In the genomic region with DNA sequence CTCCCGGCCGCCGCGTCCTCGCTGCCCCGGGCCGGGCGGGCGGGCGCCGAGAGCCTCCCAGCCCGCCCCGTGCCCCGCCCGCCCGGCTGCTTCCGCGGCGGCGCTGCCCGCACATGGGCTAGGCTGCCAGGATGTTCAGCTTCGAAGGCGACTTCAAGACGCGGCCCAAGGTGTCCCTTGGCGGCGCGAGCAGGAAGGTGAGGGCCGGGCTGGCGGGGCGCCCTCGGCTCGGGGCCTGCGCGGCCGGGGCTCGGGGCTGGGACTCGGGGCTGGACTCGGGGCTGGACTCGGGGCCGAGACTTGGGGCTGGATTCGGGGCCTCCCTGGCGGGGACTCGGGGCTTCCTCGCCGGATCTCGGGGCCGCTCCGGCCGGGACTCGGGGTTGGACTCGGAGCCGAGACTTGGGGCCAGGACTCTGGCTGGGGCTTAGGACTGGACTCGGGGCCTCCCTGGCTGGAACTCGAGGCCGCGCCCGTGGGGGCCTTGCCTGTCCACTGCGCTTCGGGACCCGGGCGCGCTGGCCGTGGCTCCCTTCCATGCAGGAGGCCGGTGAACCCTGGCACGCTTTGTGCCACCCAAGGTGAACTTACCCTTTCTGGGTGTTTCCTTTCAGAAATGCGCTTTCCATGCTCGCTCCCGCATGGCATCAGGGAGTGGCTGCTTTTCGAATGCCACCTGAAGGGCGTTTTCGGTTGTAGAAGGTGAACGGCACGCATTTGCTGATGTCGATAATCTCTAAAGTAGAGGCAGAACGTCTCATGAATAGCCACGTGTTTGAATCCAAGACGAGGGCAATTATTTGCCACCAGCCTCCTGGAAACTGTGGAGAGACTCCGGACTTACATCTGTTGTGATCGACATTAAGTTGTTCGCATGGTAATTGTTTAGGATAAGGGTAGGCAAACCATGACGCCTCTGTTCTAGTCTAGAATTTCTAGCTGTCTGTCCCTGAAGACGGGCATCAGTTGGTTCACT, we compare ENCODE assay signal across 8 cellular contexts. TPM values are rescaled to one million over a fixed set of nuclear protein-coding genes. Genes with fewer than 3 reads are reported as not detected.
DNase-seq lines count a peak whose midpoint lies in the region; ATAC-seq and TF ChIP-seq lines count a peak whose summit lies in the region.

No MANE protein-coding gene starts in this region.

- intact Hi-C loops in ovary (cut with DNase I): no loop called here

- no peaks in the 10 kb centered on the region for H3K9me2 ChIP-seq in GM23248 (ENCODE audit: insufficient read depth)

- H4K20me1 ChIP-seq in GM23248 (ENCODE audit: insufficient read depth): peaks cover 22% of the 10 kb centered on the region

- H3K4me3 ChIP-seq in GM23248 (peak overlapping the region; percentile 98), ovary (peak overlapping the region; percentile 64), upper lobe of left lung (peak overlapping the region; percentile 51 to 92 (median 68))

- H3K79me2 ChIP-seq in GM23248 (ENCODE audit: insufficient read depth): peaks cover 53% of the 10 kb centered on the region

- H3K4me2 ChIP-seq in GM23248 (ENCODE audit: unreplicated experiment): peak overlapping the region; percentile 89

- TF ChIP-seq POLR2A in ovary (IDR thresholded peaks at IDR 0.05): no peak
- no peak for TF ChIP-seq POLR2A in upper lobe of left lung (IDR thresholded peaks at IDR 0.05)

- H2AFZ ChIP-seq in GM23248: peak overlapping the region; percentile 75

- no peak for TF ChIP-seq EP300 in ovary (IDR thresholded peaks at IDR 0.05)
- TF ChIP-seq EP300 in upper lobe of left lung (IDR thresholded peaks at IDR 0.05): no peak

- no peaks in the 10 kb centered on the region for H3K9me3 ChIP-seq in GM23248 (ENCODE audit: low read depth)
- no peaks in the 10 kb centered on the region for H3K9me3 ChIP-seq in ovary
- no peaks in the 10 kb centered on the region for H3K9me3 ChIP-seq in upper lobe of left lung

- H3F3A ChIP-seq in GM23248 (ENCODE audit: insufficient read depth): peaks cover 12% of the 10 kb centered on the region

- H3K27me3 ChIP-seq in GM23248 (replicated peaks; ENCODE audit: insufficient read depth): no peaks in the 10 kb centered on the region
- H3K27me3 ChIP-seq in ovary: no peaks in the 10 kb centered on the region
- H3K27me3 ChIP-seq in upper lobe of left lung: no peaks in the 10 kb centered on the region

- peak overlapping the region; percentile 75 for H3K27ac ChIP-seq in GM23248
- peak overlapping the region; percentile 78 to 92 for H3K27ac ChIP-seq in ovary
- peak overlapping the region; percentile 89 to 97 (median 90) for H3K27ac ChIP-seq in upper lobe of left lung

- peak; percentile 64 for DNase-seq in EH (ENCODE audit: low read depth)
- peak; percentile 80 for DNase-seq in GM23248
- peak; percentile 50 for DNase-seq in M059J (ENCODE audit: low read depth)
- DNase-seq in activated T-cell treated with anti-CD3 and anti-CD28 coated beads, Interleukin-2, amount 50 U/mL, for 48 hours: peak; percentile 48 to 49
- DNase-seq in fibroblast of peridontal ligament (ENCODE audit: extremely low read depth): peak; percentile 19
- peak; percentile 37 to 75 (median 68) for DNase-seq in ovary
- peak; percentile 56 to 94 for DNase-seq in upper lobe of left lung
- no peak for DNase-seq in NCI-H526 treated with DMSO at 0.1 percent for 48 hours (lab: John Stamatoyannopoulos, UW)

- H3K4me1 ChIP-seq in GM23248 (ENCODE audit: insufficient read depth) (peaks cover 19% of the 10 kb centered on the region; the same call in 1 of the 2 replicates), ovary (ENCODE audit: insufficient read depth) (peaks cover 13% of the 10 kb centered on the region), upper lobe of left lung (peaks cover 25 to 35% (median 30%) of the 10 kb centered on the region in 4 donors)

- in situ Hi-C loops in GM23248 (cut with MboI): no loop called here

- peak; percentile 70 to 88 for ATAC-seq in upper lobe of left lung (ENCODE audit: low FRiP score in 2 of 2)

- WGBS in GM23248 (ENCODE audit: low coverage in 1 of 2, low lambda C conversion rate in 2 of 2, missing lambda C conversion rate in 2 of 2), 2 experiments: 1 to 2% methylated on average over 42 to 58 of the region's 83 CpGs
- 1 to 3% (median 1%) methylated on average over 47 to 83 of the region's 83 CpGs for WGBS in ovary, 3 donors
- WGBS in upper lobe of left lung, 2 donors: 7% methylated on average over 26 to 34 of the region's 83 CpGs

- TF ChIP-seq CTCF in ovary (IDR thresholded peaks at IDR 0.05) (no peak), upper lobe of left lung (IDR thresholded peaks at IDR 0.05) (no peak)

- no peaks in the 10 kb centered on the region for H3K36me3 ChIP-seq in GM23248 (ENCODE audit: low read depth)
- H3K36me3 ChIP-seq in ovary: no peaks in the 10 kb centered on the region
- peaks cover 0 to 13% (median 3%) of the 10 kb centered on the region in 4 donors for H3K36me3 ChIP-seq in upper lobe of left lung

- peak overlapping the region; percentile 94 for H3K9ac ChIP-seq in GM23248

RNA-seq across cellular contexts. Expression of gene UBE3C, which starts 0.7 kb away (rescaled TPM):
- 92.4 and 92.7 TPM in 2 replicates for total RNA-seq in GM23248 (2014; rRNA removed; shearing (Covaris generic))
- polyA plus RNA-seq in GM23248 (2016; fragmentation: Nextera tagmentation; extraction: Ambion mirVana) (30.8 and 32.1 TPM in 2 replicates), ovary (10 to 100 TPM; 21.5 to 40.3 TPM)
- 47.1 and 72.7 TPM in 2 replicates for total RNA-seq in M059J (2014; rRNA removed; shearing (Covaris generic))
- total RNA-seq in ovary (10 to 100 TPM; 41.9 to 62.7 (median 47.5) TPM), upper lobe of left lung (10 to 100 TPM; 43.7 to 85.9 (median 69.3) TPM)
